ENCODE assay signal across 18 cellular contexts in genomic region chr10:23364378-23364777, GRCh38. TPM values are rescaled to one million over a fixed set of nuclear protein-coding genes. Genes with fewer than 3 reads are reported as not detected.
DNase-seq lines count a peak whose midpoint lies in the region; ATAC-seq and TF ChIP-seq lines count a peak whose summit lies in the region.
"Had no signal": no experiment of that assay in that cellular context is flagged by ENCODE, and none has a peak within 500 bp of the region (broad histone marks: within the 10 kb centered on the region; RNA-seq: fewer than 3 reads in every experiment).

No MANE protein-coding gene starts in this region.

- no peaks in the 10 kb centered on the region for H3K27me3 Mint-ChIP-seq in T-helper 2 cell treated with Interferon-gamma antibody and Interleukin-4, amounts not matched to agents 5 μg/mL and 100 μg/mL, for 36 hours (ENCODE audit: low read depth)
- H3K27me3 Mint-ChIP-seq in T-helper 1 cell treated with Interleukin-12 subunit alpha and Interleukin-12 subunit beta and Interleukin-4 antibody, amounts not matched to agents 30 μg/mL and 1 μg/mL, for 36 hours (ENCODE audit: low read depth) = no peaks in the 10 kb centered on the region

- H3K27me3 ChIP-seq in left lung (no peaks in the 10 kb centered on the region), colonic mucosa (no peaks in the 10 kb centered on the region)
- H3K27me3 ChIP-seq: brain microvascular endothelial cell had no signal

- no peaks in the 10 kb centered on the region for H3K9me3 Mint-ChIP-seq in T-helper 2 cell treated with Interferon-gamma antibody and Interleukin-4, amounts not matched to agents 5 μg/mL and 100 μg/mL, for 36 hours
- H3K9me3 Mint-ChIP-seq in T-helper 1 cell treated with Interleukin-12 subunit alpha and Interleukin-12 subunit beta and Interleukin-4 antibody, amounts not matched to agents 30 μg/mL and 1 μg/mL, for 36 hours = no peaks in the 10 kb centered on the region

- H3K4me3 Mint-ChIP-seq in T-helper 2 cell treated with Interferon-gamma antibody and Interleukin-4, amounts not matched to agents 5 μg/mL and 100 μg/mL, for 36 hours = peak overlapping the region; percentile 82
- H3K4me3 Mint-ChIP-seq in T-helper 1 cell treated with Interleukin-12 subunit alpha and Interleukin-12 subunit beta and Interleukin-4 antibody, amounts not matched to agents 30 μg/mL and 1 μg/mL, for 36 hours = peak overlapping the region; percentile 64
- H3K4me3 Mint-ChIP-seq: CD14-positive monocyte had no signal

- intact Hi-C loops in left lung (cut with DNase I) (no loop called here), colonic mucosa (cut with DNase I) (no loop called here)

- H3K27ac ChIP-seq in left lung (no peak overlapping the region), colonic mucosa (no peak overlapping the region)
- H3K27ac ChIP-seq: 22Rv1, brain microvascular endothelial cell, GM23248 had no signal

- H3K4me1 Mint-ChIP-seq in T-helper 2 cell treated with Interferon-gamma antibody and Interleukin-4, amounts not matched to agents 5 μg/mL and 100 μg/mL, for 36 hours (ENCODE audit: low read depth) = peaks cover 63% of the 10 kb centered on the region
- H3K4me1 Mint-ChIP-seq in T-helper 1 cell treated with Interleukin-12 subunit alpha and Interleukin-12 subunit beta and Interleukin-4 antibody, amounts not matched to agents 30 μg/mL and 1 μg/mL, for 36 hours (ENCODE audit: low read depth) = peaks cover 59% of the 10 kb centered on the region

- DNase-seq in T-helper 2 cell treated with Interferon-gamma antibody and Interleukin-4, amounts not matched to agents 5 μg/mL and 100 μg/mL, for 36 hours (ENCODE audit: low spot score) = no peak
- DNase-seq in T-helper 2 cell = no peak
- DNase-seq in left lung = no peak
- no peak for DNase-seq in colonic mucosa
- no peak for DNase-seq in NCI-H446 (lab: John Stamatoyannopoulos, UW)
- DNase-seq in inferior parietal cortex (ENCODE audit: extremely low spot score) = no peak
- DNase-seq: brain microvascular endothelial cell; effector CD4-positive, alpha-beta T cell; GM23248; NCI-H1105 had no signal

- peaks cover 5% of the 10 kb centered on the region for H3K36me3 Mint-ChIP-seq in T-helper 2 cell treated with Interferon-gamma antibody and Interleukin-4, amounts not matched to agents 5 μg/mL and 100 μg/mL, for 36 hours (ENCODE audit: low read depth)
- H3K36me3 Mint-ChIP-seq in T-helper 1 cell treated with Interleukin-12 subunit alpha and Interleukin-12 subunit beta and Interleukin-4 antibody, amounts not matched to agents 30 μg/mL and 1 μg/mL, for 36 hours (ENCODE audit: low read depth) = peaks cover 8% of the 10 kb centered on the region
- H3K36me3 Mint-ChIP-seq: CD14-positive monocyte had no signal

- TF ChIP-seq CTCF in left lung (IDR thresholded peaks at IDR 0.05) = no peak
- no peak for TF ChIP-seq CTCF in colonic mucosa (IDR thresholded peaks at IDR 0.05)

- ATAC-seq in GM21381 (IDR thresholded peaks at IDR 0.05; ENCODE audit: unreplicated experiment) = peak; percentile 18
- peak; percentile 73 for ATAC-seq in left lung

- no peak overlapping the region for H3K9ac ChIP-seq in colonic mucosa (ENCODE audit: low read depth in 2 of 2, low read length in 2 of 2)
- H3K9ac ChIP-seq: GM23248 had no signal

- H3K27ac Mint-ChIP-seq in T-helper 2 cell treated with Interferon-gamma antibody and Interleukin-4, amounts not matched to agents 5 μg/mL and 100 μg/mL, for 36 hours = peak overlapping the region; percentile 95
- H3K27ac Mint-ChIP-seq in T-helper 1 cell treated with Interleukin-12 subunit alpha and Interleukin-12 subunit beta and Interleukin-4 antibody, amounts not matched to agents 30 μg/mL and 1 μg/mL, for 36 hours = peak overlapping the region; percentile 97

- H3K4me1 ChIP-seq in left lung (peaks cover 0 to 3% of the 10 kb centered on the region in 2 donors), colonic mucosa (no peaks in the 10 kb centered on the region)

- H3K36me3 ChIP-seq in left lung (no peaks in the 10 kb centered on the region), colonic mucosa (no peaks in the 10 kb centered on the region)
- H3K36me3 ChIP-seq: brain microvascular endothelial cell had no signal

- H3K4me3 ChIP-seq in left lung = no peak overlapping the region
- H3K4me3 ChIP-seq in colonic mucosa = no peak overlapping the region
- H3K4me3 ChIP-seq: GM23248 had no signal

- no peaks in the 10 kb centered on the region for H3K9me3 ChIP-seq in left lung
- H3K9me3 ChIP-seq in colonic mucosa = no peaks in the 10 kb centered on the region

RNA-seq across cellular contexts. Expression of gene C10orf67, which starts 19.8 kb away (rescaled TPM):
- under 1 TPM; 0.68 to 0.93 TPM for total RNA-seq in left lung
- total RNA-seq in colonic mucosa = not detected
- total RNA-seq: G401, liver, SK-MEL-5, ureter had no signal
